ENCODE assay signal across 19 cellular contexts in genomic region chr15:90016721-90017120, GRCh38. TPM values are rescaled to one million over a fixed set of nuclear protein-coding genes. Genes with fewer than 3 reads are reported as not detected.
DNase-seq lines count a peak whose midpoint lies in the region; ATAC-seq and TF ChIP-seq lines count a peak whose summit lies in the region.
"Had no signal": no experiment of that assay in that cellular context is flagged by ENCODE, and none has a peak within 500 bp of the region (broad histone marks: within the 10 kb centered on the region; RNA-seq: fewer than 3 reads in every experiment).

No MANE protein-coding gene starts in this region.

- H3K9me3 ChIP-seq in Karpas-422 (ENCODE audit: low read length) (no peaks in the 10 kb centered on the region), mucosa of rectum (ENCODE audit: control insufficient read depth in 2 of 2, low read length in 2 of 2) (no peaks in the 10 kb centered on the region)

- H3K27ac ChIP-seq in Karpas-422 (ENCODE audit: low read length) (0 out of 2 replicates have a peak overlapping the region, but pooled peaks have one; percentile 12), coronary artery (no peak overlapping the region), mucosa of rectum (ENCODE audit: low read depth in 2 of 2, low read length in 2 of 2) (peak overlapping the region; percentile 52 to 64)
- H3K27ac ChIP-seq: ascending aorta had no signal

- DNase-seq in ELF-1 (ENCODE audit: low read depth, low spot score): peak; percentile 67
- no peak for DNase-seq in Karpas-422
- DNase-seq in coronary artery (ENCODE audit: low spot score): peak; percentile 21
- DNase-seq: activated CD4-positive, alpha-beta T cell treated with anti-CD3 and anti-CD28 coated beads, Interleukin-2, amount 10 ng/mL, durations not matched to agents 24 days and 14 days; activated naive CD4-positive, alpha-beta T cell treated with anti-CD3 and anti-CD28 coated beads for 36 hours; DMS79 treated with DMSO at 0.1 percent for 48 hours; effector CD8-positive, alpha-beta T cell; NCI-H1092 treated with DMSO at 0.1 percent for 48 hours; NCI-H2029; NCI-H446 treated with DMSO at 0.1 percent for 48 hours; NK-92 treated with Interleukin-12 subunit alpha and Interleukin-12 subunit beta, amount 100 ng/mL, for 24 hours; stimulated activated CD4-positive, alpha-beta T cell treated with anti-CD3 and anti-CD28 coated beads, Interleukin-4, amount 100 ng/mL, for 1 hour; stimulated activated naive CD8-positive, alpha-beta T cell treated with anti-CD3 and anti-CD28 coated beads, Interleukin-15, amount 100 ng/mL, for 72 hours; SW 1271 had no signal

- H3K9ac ChIP-seq in Karpas-422 (ENCODE audit: low read length) (no peak overlapping the region), mucosa of rectum (ENCODE audit: low read depth in 1 of 2, low read length in 2 of 2) (no peak overlapping the region)

- H3K27me3 ChIP-seq in Karpas-422 (ENCODE audit: low read length): no peaks in the 10 kb centered on the region
- no peaks in the 10 kb centered on the region for H3K27me3 ChIP-seq in mucosa of rectum (ENCODE audit: control insufficient read depth in 2 of 2, insufficient read depth in 2 of 2, low read length in 2 of 2)
- H3K27me3 ChIP-seq: ascending aorta had no signal

- no peak overlapping the region for H3K4me3 ChIP-seq in Karpas-422 (ENCODE audit: low read length)
- no peak overlapping the region for H3K4me3 ChIP-seq in coronary artery
- no peak overlapping the region for H3K4me3 ChIP-seq in mucosa of rectum (ENCODE audit: low read length in 2 of 2)
- H3K4me3 ChIP-seq: ascending aorta had no signal

- H4K20me1 ChIP-seq in Karpas-422 (ENCODE audit: insufficient read depth, low read depth, low read length): no peaks in the 10 kb centered on the region

- peaks cover 99% of the 10 kb centered on the region for H3K79me2 ChIP-seq in Karpas-422 (ENCODE audit: low read length)

- H3K4me1 ChIP-seq in Karpas-422 (ENCODE audit: low read length) (peaks cover 6% of the 10 kb centered on the region; the same call in 1 of the 2 replicates), mucosa of rectum (ENCODE audit: control insufficient read depth in 2 of 2, insufficient read depth in 2 of 2, low read length in 2 of 2) (peaks cover 18 to 37% of the 10 kb centered on the region in 2 donors)
- H3K4me1 ChIP-seq: ascending aorta had no signal

- ATAC-seq in GM19463 (IDR thresholded peaks at IDR 0.05; ENCODE audit: unreplicated experiment) (no peak), HG03354 (IDR thresholded peaks at IDR 0.05; ENCODE audit: poor library complexity, severe bottlenecking, unreplicated experiment) (no peak), GM18519 (IDR thresholded peaks at IDR 0.05; ENCODE audit: low FRiP score, unreplicated experiment) (no peak)
- ATAC-seq: stimulated activated naive CD8-positive, alpha-beta T cell treated with anti-CD3 and anti-CD28 coated beads, Interleukin-15, amount 100 ng/mL, for 72 hours had no signal

- H3K4me2 ChIP-seq in Karpas-422 (ENCODE audit: low read depth, low read length, poor library complexity, severe bottlenecking): no peak overlapping the region

- peaks cover 5% of the 10 kb centered on the region; the same call in 1 of the 2 replicates for H3K36me3 ChIP-seq in Karpas-422 (ENCODE audit: insufficient read depth, low read length)
- H3K36me3 ChIP-seq in mucosa of rectum (ENCODE audit: control insufficient read depth in 2 of 2, insufficient read depth in 2 of 2, low read length in 2 of 2): peaks cover 0 to 2% of the 10 kb centered on the region in 2 donors
- H3K36me3 ChIP-seq: ascending aorta had no signal

- H2AFZ ChIP-seq in Karpas-422 (ENCODE audit: low read length): no peak overlapping the region

- no peak for TF ChIP-seq CTCF in coronary artery (IDR thresholded peaks at IDR 0.05)

- no peaks in the 10 kb centered on the region for H3K9me2 ChIP-seq in Karpas-422 (replicated peaks; ENCODE audit: insufficient read depth, low read length)

RNA-seq across cellular contexts. Expression of gene ZNF710, which starts 15.6 kb away (rescaled TPM):
- total RNA-seq in Karpas-422 (2014; rRNA removed; shearing (Covaris generic); ENCODE audit: low replicate concordance): 25.2 and 32.3 TPM in 2 replicates

Comparison
In these comparisons a context has a peak if more than half of its experiments do, and no peak if none do; other contexts are left out.
1. H3K27ac ChIP-seq: peak in Karpas-422 (single experiment) and mucosa of rectum (2 of 2); none in coronary artery (0 of 2).